ENCODE assay signal across 15 cellular contexts in genomic region chr3:154718058-154718457, GRCh38.
"Had no signal": no experiment of that assay in that cellular context is flagged by ENCODE, and none has a peak within 500 bp of the region (broad histone marks: within the 10 kb centered on the region; RNA-seq: fewer than 3 reads in every experiment).

No MANE protein-coding gene starts in this region.

- H3K4me3 ChIP-seq: coronary artery, esophagus muscularis mucosa, right lobe of liver, smooth muscle cell had no signal

- H3K4me1 ChIP-seq: esophagus muscularis mucosa, right lobe of liver had no signal

- H3K36me3 Mint-ChIP-seq: type B pancreatic cell had no signal

- H3K27ac ChIP-seq: brain microvascular endothelial cell, coronary artery, esophagus muscularis mucosa, right lobe of liver had no signal

- H3K4me2 ChIP-seq: smooth muscle cell had no signal

- H3K27me3 ChIP-seq: brain microvascular endothelial cell, esophagus muscularis mucosa, right lobe of liver had no signal

- H3K4me1 Mint-ChIP-seq: central memory CD8-positive, alpha-beta T cell; T-helper 17 cell had no signal

- H3K36me3 ChIP-seq: brain microvascular endothelial cell, esophagus muscularis mucosa, right lobe of liver had no signal

- DNase-seq: activated CD4-positive, alpha-beta T cell treated with anti-CD3 and anti-CD28 coated beads, Interleukin-2, amount 50 U/mL, for 1 hour; activated naive CD4-positive, alpha-beta T cell treated with Interleukin-2 at 50 U/mL for 16 hours; anterior cingulate cortex; brain microvascular endothelial cell; hippocampal formation; kidney; left ventricle myocardium superior; right lobe of liver; T-helper 17 cell had no signal

- H3K9me3 ChIP-seq: esophagus muscularis mucosa, right lobe of liver had no signal

- H3K4me3 Mint-ChIP-seq: central memory CD8-positive, alpha-beta T cell; stimulated activated naive CD8-positive, alpha-beta T cell treated with anti-CD3 and anti-CD28 coated beads, Interleukin-15, Interleukin-2, amounts not matched to agents 100 ng/mL and 50 ng/mL, for 24 hours; T-helper 17 cell; type B pancreatic cell had no signal

- H3K27ac Mint-ChIP-seq: stimulated activated naive CD8-positive, alpha-beta T cell treated with anti-CD3 and anti-CD28 coated beads, Interleukin-15, Interleukin-2, amounts not matched to agents 100 ng/mL and 50 ng/mL, for 24 hours; T-helper 17 cell; type B pancreatic cell had no signal

- H3K27me3 Mint-ChIP-seq: central memory CD8-positive, alpha-beta T cell; stimulated activated naive CD8-positive, alpha-beta T cell treated with anti-CD3 and anti-CD28 coated beads, Interleukin-15, Interleukin-2, amounts not matched to agents 100 ng/mL and 50 ng/mL, for 24 hours; T-helper 17 cell; type B pancreatic cell had no signal

- H3K9me3 Mint-ChIP-seq: stimulated activated naive CD8-positive, alpha-beta T cell treated with anti-CD3 and anti-CD28 coated beads, Interleukin-15, Interleukin-2, amounts not matched to agents 100 ng/mL and 50 ng/mL, for 24 hours; type B pancreatic cell had no signal
